ENCODE assay signal across 19 cellular contexts in genomic region chr7:127177156-127177555, GRCh38.
DNase-seq lines count a peak whose midpoint lies in the region; ATAC-seq, FAIRE-seq and TF ChIP-seq lines count a peak whose summit lies in the region.
"Had no signal": no experiment of that assay in that cellular context is flagged by ENCODE, and none has a peak within 500 bp of the region (broad histone marks: within the 10 kb centered on the region; RNA-seq: fewer than 3 reads in every experiment).

No MANE protein-coding gene starts in this region.

- TF ChIP-seq CTCF in bronchial epithelial cell (IDR thresholded peaks at IDR 0.05; ENCODE audit: insufficient read depth, low read length, severe bottlenecking), result no peak

- H3K36me3 ChIP-seq in bronchial epithelial cell (ENCODE audit: control insufficient read depth, insufficient read depth, low read length), result no peaks in the 10 kb centered on the region
- H3K36me3 ChIP-seq: BLaER1 had no signal

- H3K27me3 ChIP-seq in bronchial epithelial cell (ENCODE audit: control insufficient read depth, insufficient read depth, low read length), result no peaks in the 10 kb centered on the region
- H3K27me3 ChIP-seq: BLaER1 had no signal

- peak; percentile 88 for FAIRE-seq in bronchial epithelial cell (lab: Jason Lieb, UNC)
- FAIRE-seq: GM12892, H54 had no signal

- H3K4me3 ChIP-seq in bronchial epithelial cell (ENCODE audit: low read depth, low read length), result no peak overlapping the region
- H3K4me3 ChIP-seq: BLaER1, GM23248 had no signal

- DNase-seq in NCI-H1105 treated with DMSO at 0.1 percent for 48 hours (lab: John Stamatoyannopoulos, UW) (peak; percentile 38), NCI-H1105 (lab: John Stamatoyannopoulos, UW) (no peak), DMS79 treated with DMSO at 0.1 percent for 48 hours (lab: John Stamatoyannopoulos, UW) (peak; percentile 73), bronchial epithelial cell (ENCODE audit: low read depth) (peak; percentile 68), kidney tubule cell (ENCODE audit: low spot score) (peak; percentile 4)
- DNase-seq: 8988T; AML-193; Caco-2; CD8-positive, alpha-beta memory T cell; DND-41; GDM1; GM23248 had no signal

- ATAC-seq in HG03196 (IDR thresholded peaks at IDR 0.05; ENCODE audit: unreplicated experiment) (no peak), HG02852 (IDR thresholded peaks at IDR 0.05; ENCODE audit: unreplicated experiment) (no peak), GM21423 (IDR thresholded peaks at IDR 0.05; ENCODE audit: unreplicated experiment) (no peak)
- ATAC-seq: HCT116 had no signal
